15 cellular contexts compared by ENCODE assay signal in genomic region chr22:27456696-27457503, GRCh38.
DNase-seq lines count a peak whose midpoint lies in the region; ATAC-seq and TF ChIP-seq lines count a peak whose summit lies in the region.
"Had no signal": no experiment of that assay in that cellular context is flagged by ENCODE, and none has a peak within 500 bp of the region (broad histone marks: within the 10 kb centered on the region; RNA-seq: fewer than 3 reads in every experiment).

No MANE protein-coding gene starts in this region.

- no peaks in the 10 kb centered on the region for H3K36me3 ChIP-seq in lung (ENCODE audit: control insufficient read depth in 2 of 2, insufficient read depth in 2 of 2, low read length in 2 of 2)
- H3K36me3 ChIP-seq: BLaER1 treated with 17β-estradiol and CSF1 and Interleukin-3, amounts not matched to agents 10 nM and 100 nM had no signal

- POLR2A ChIA-PET in activated CD8-positive, alpha-beta T cell treated with anti-CD3 and anti-CD28 coated beads, Interleukin-2, amount 10 ng/mL, durations not matched to agents 7 days and 5 days (lab: Charles Lee): no interaction called here

- no peaks in the 10 kb centered on the region for H3K9me3 Mint-ChIP-seq in activated CD8-positive, alpha-beta T cell treated with anti-CD3 and anti-CD28 coated beads, Interleukin-2, amount 10 ng/mL, durations not matched to agents 7 days and 5 days (ENCODE audit: insufficient read depth)
- H3K9me3 Mint-ChIP-seq in activated T-helper 17 cell treated with anti-CD3 and anti-CD28 coated beads, Interleukin-2, amount 50 U/mL, for 72 hours: peaks cover 7% of the 10 kb centered on the region
- H3K9me3 Mint-ChIP-seq: activated T-cell treated with anti-CD3 and anti-CD28 coated beads, Interleukin-2, amount 50 U/mL, for 4 hours; central memory CD8-positive, alpha-beta T cell had no signal

- WGBS in lung, 2 donors: 61 to 74% methylated on average over 10 of the region's 10 CpGs

- CTCF ChIA-PET in activated CD8-positive, alpha-beta T cell treated with anti-CD3 and anti-CD28 coated beads, Interleukin-2, amount 10 ng/mL, durations not matched to agents 7 days and 5 days (lab: Charles Lee): no interaction called here

- no peaks in the 10 kb centered on the region for H3K27me3 Mint-ChIP-seq in activated CD8-positive, alpha-beta T cell treated with anti-CD3 and anti-CD28 coated beads, Interleukin-2, amount 10 ng/mL, durations not matched to agents 7 days and 5 days (ENCODE audit: low read depth)
- peaks cover 11% of the 10 kb centered on the region for H3K27me3 Mint-ChIP-seq in activated T-helper 17 cell treated with anti-CD3 and anti-CD28 coated beads, Interleukin-2, amount 50 U/mL, for 72 hours

- H3K36me3 Mint-ChIP-seq in activated CD8-positive, alpha-beta T cell treated with anti-CD3 and anti-CD28 coated beads, Interleukin-2, amount 10 ng/mL, durations not matched to agents 7 days and 5 days (ENCODE audit: low read depth): no peaks in the 10 kb centered on the region
- H3K36me3 Mint-ChIP-seq in activated T-helper 17 cell treated with anti-CD3 and anti-CD28 coated beads, Interleukin-2, amount 50 U/mL, for 72 hours (ENCODE audit: low read depth): no peaks in the 10 kb centered on the region
- H3K36me3 Mint-ChIP-seq: naive B cell; stimulated activated naive B cell treated with anti-CD40 and anti-IgM and Interleukin-4, amounts not matched to agents 10 μg/mL and 1 μg/mL and 100 μg/mL, for 72 hours had no signal

- no peak overlapping the region for H3K27ac ChIP-seq in lung (ENCODE audit: low read depth in 1 of 2, low read length in 1 of 2)
- H3K27ac ChIP-seq: BLaER1 treated with 17β-estradiol and CSF1 and Interleukin-3, amounts not matched to agents 10 nM and 100 nM; HL-60 had no signal

- no peaks in the 10 kb centered on the region for H3K9me3 ChIP-seq in lung (ENCODE audit: control insufficient read depth in 2 of 2, insufficient read depth in 1 of 2, low read length in 1 of 2)
- H3K9me3 ChIP-seq: BLaER1 treated with 17β-estradiol and CSF1 and Interleukin-3, amounts not matched to agents 10 nM and 100 nM had no signal

- ATAC-seq in lung (ENCODE audit: insufficient read depth, low FRiP score) (peak; percentile 41), HG02588 (IDR thresholded peaks at IDR 0.05; ENCODE audit: unreplicated experiment) (no peak)
- ATAC-seq in activated CD8-positive, alpha-beta T cell treated with anti-CD3 and anti-CD28 coated beads, Interleukin-2, amount 10 ng/mL, durations not matched to agents 7 days and 5 days: no peak
- ATAC-seq in activated T-helper 17 cell treated with anti-CD3 and anti-CD28 coated beads, Interleukin-2, amount 50 U/mL, for 72 hours (replicated peaks): no peak
- ATAC-seq: activated T-cell treated with anti-CD3 and anti-CD28 coated beads, Interleukin-2, amount 50 U/mL, for 4 hours; stimulated activated naive B cell treated with anti-CD40 and anti-IgM and Interleukin-4, amounts not matched to agents 10 μg/mL and 1 μg/mL and 100 μg/mL, for 72 hours had no signal

- TF ChIP-seq CTCF in choroid plexus epithelial cell (conservative IDR thresholded peaks at IDR 0.05; ENCODE audit: low read depth, low read length) (no peak), lung (IDR thresholded peaks at IDR 0.05; ENCODE audit: control extremely low read depth, extremely low read depth) (no peak)

- H3K27ac Mint-ChIP-seq in activated CD8-positive, alpha-beta T cell treated with anti-CD3 and anti-CD28 coated beads, Interleukin-2, amount 10 ng/mL, durations not matched to agents 7 days and 5 days: no peak overlapping the region
- no peak overlapping the region for H3K27ac Mint-ChIP-seq in activated T-helper 17 cell treated with anti-CD3 and anti-CD28 coated beads, Interleukin-2, amount 50 U/mL, for 72 hours
- H3K27ac Mint-ChIP-seq: stimulated activated naive B cell treated with anti-CD40 and anti-IgM and Interleukin-4, amounts not matched to agents 10 μg/mL and 1 μg/mL and 100 μg/mL, for 72 hours had no signal

- H3K4me1 ChIP-seq in lung (ENCODE audit: control insufficient read depth in 2 of 2, insufficient read depth in 2 of 2, low read length in 2 of 2): no peaks in the 10 kb centered on the region

- H3K4me3 Mint-ChIP-seq in activated CD8-positive, alpha-beta T cell treated with anti-CD3 and anti-CD28 coated beads, Interleukin-2, amount 10 ng/mL, durations not matched to agents 7 days and 5 days: no peak overlapping the region
- H3K4me3 Mint-ChIP-seq in activated T-helper 17 cell treated with anti-CD3 and anti-CD28 coated beads, Interleukin-2, amount 50 U/mL, for 72 hours: no peak overlapping the region
- H3K4me3 Mint-ChIP-seq: activated T-cell treated with anti-CD3 and anti-CD28 coated beads, Interleukin-2, amount 50 U/mL, for 4 hours; central memory CD8-positive, alpha-beta T cell; stimulated activated naive B cell treated with anti-CD40 and anti-IgM and Interleukin-4, amounts not matched to agents 10 μg/mL and 1 μg/mL and 100 μg/mL, for 72 hours had no signal

- H3K4me1 Mint-ChIP-seq in activated CD8-positive, alpha-beta T cell treated with anti-CD3 and anti-CD28 coated beads, Interleukin-2, amount 10 ng/mL, durations not matched to agents 7 days and 5 days (ENCODE audit: low read depth): no peaks in the 10 kb centered on the region
- H3K4me1 Mint-ChIP-seq in activated T-helper 17 cell treated with anti-CD3 and anti-CD28 coated beads, Interleukin-2, amount 50 U/mL, for 72 hours: no peaks in the 10 kb centered on the region
- H3K4me1 Mint-ChIP-seq: central memory CD8-positive, alpha-beta T cell; naive B cell; stimulated activated naive B cell treated with anti-CD40 and anti-IgM and Interleukin-4, amounts not matched to agents 10 μg/mL and 1 μg/mL and 100 μg/mL, for 72 hours had no signal

- DNase-seq in AG08395 (ENCODE audit: low spot score) (peak; percentile 87), NCI-H226 (peak; percentile 77), choroid plexus epithelial cell (ENCODE audit: low read depth) (peak; percentile 82), lung (ENCODE audit: low spot score) (no peak)
- DNase-seq in activated CD8-positive, alpha-beta T cell treated with anti-CD3 and anti-CD28 coated beads, Interleukin-2, amount 10 ng/mL, durations not matched to agents 7 days and 5 days: no peak
- no peak for DNase-seq in stimulated activated CD4-positive, alpha-beta T cell treated with anti-CD3 and anti-CD28 coated beads, Interleukin-12 subunit alpha, Interleukin-12 subunit beta, amount 100 ng/mL, for 4 hours
- DNase-seq: activated T-cell treated with anti-CD3 and anti-CD28 coated beads, Interleukin-2, amount 50 U/mL, for 4 hours; naive B cell; NCI-H1092 treated with DMSO at 0.1 percent for 48 hours; stimulated activated naive B cell treated with anti-CD40 and anti-IgM and Interleukin-4, amounts not matched to agents 10 μg/mL and 1 μg/mL and 100 μg/mL, for 72 hours had no signal

- H3K4me3 ChIP-seq in choroid plexus epithelial cell (ENCODE audit: low read depth, low read length) (no peak overlapping the region), lung (no peak overlapping the region)
- H3K4me3 ChIP-seq: BLaER1 treated with 17β-estradiol and CSF1 and Interleukin-3, amounts not matched to agents 10 nM and 100 nM had no signal

- no peaks in the 10 kb centered on the region for H3K27me3 ChIP-seq in lung (ENCODE audit: control insufficient read depth, insufficient read depth)
- H3K27me3 ChIP-seq: BLaER1 treated with 17β-estradiol and CSF1 and Interleukin-3, amounts not matched to agents 10 nM and 100 nM had no signal

Comparison
In these comparisons a context has a peak if more than half of its experiments do, and no peak if none do; other contexts are left out.
1. DNase-seq: peak in AG08395 (single experiment), NCI-H226 (single experiment) and choroid plexus epithelial cell (single experiment); none in lung (single experiment), activated CD8-positive, alpha-beta T cell treated with anti-CD3 and anti-CD28 coated beads, Interleukin-2, amount 10 ng/mL, durations not matched to agents 7 days and 5 days (single experiment) and stimulated activated CD4-positive, alpha-beta T cell treated with anti-CD3 and anti-CD28 coated beads, Interleukin-12 subunit alpha, Interleukin-12 subunit beta, amount 100 ng/mL, for 4 hours (single experiment).